In genomic region chr16:79898703-79899102, GRCh38 we compare ENCODE assay signal across 21 cellular contexts.
"Had no signal": no experiment of that assay in that cellular context is flagged by ENCODE, and none has a peak within 500 bp of the region (broad histone marks: within the 10 kb centered on the region; RNA-seq: fewer than 3 reads in every experiment).

No MANE protein-coding gene starts in this region.

- H3K36me3 ChIP-seq: colonic mucosa, esophagus muscularis mucosa, gastroesophageal sphincter, heart left ventricle, left lung, lower lobe of right lung had no signal

- DNase-seq: colonic mucosa; dermis blood vessel endothelial cell; dorsolateral prefrontal cortex; effector CD4-positive, alpha-beta T cell; effector memory CD4-positive, alpha-beta T cell; heart left ventricle; hippocampal formation; left cardiac atrium; left lung; left ventricle myocardium superior; lower lobe of right lung; mesenchymal stem cell; mucosa of descending colon; naive B cell had no signal

- H3K4me3 ChIP-seq: colonic mucosa, dorsolateral prefrontal cortex, esophagus muscularis mucosa, gastroesophageal sphincter, heart left ventricle, left lung, lower lobe of right lung, mucosa of descending colon had no signal

- H3K4me1 ChIP-seq: esophagus muscularis mucosa, foreskin keratinocyte, gastroesophageal sphincter, left lung, lower lobe of right lung had no signal

- H3K27ac ChIP-seq: colonic mucosa, dorsolateral prefrontal cortex, esophagus muscularis mucosa, foreskin keratinocyte, gastroesophageal sphincter, heart left ventricle, left lung, lower lobe of right lung had no signal

- H3K27me3 ChIP-seq: colonic mucosa, esophagus muscularis mucosa, foreskin keratinocyte, gastroesophageal sphincter, heart left ventricle, left lung had no signal

- FAIRE-seq: endothelial cell of umbilical vein, frontal cortex, islet of Langerhans, keratinocyte had no signal

- H3K9me3 ChIP-seq: colonic mucosa, esophagus muscularis mucosa, gastroesophageal sphincter, left lung, lower lobe of right lung, mucosa of descending colon had no signal

- ATAC-seq: gastroesophageal sphincter, heart left ventricle, left cardiac atrium, left ventricle myocardium superior, lower lobe of right lung, mucosa of descending colon had no signal
